1 cellular context compared by ENCODE assay signal in genomic region chr9:37486256-37486615, GRCh38.
TF ChIP-seq lines count a peak whose summit lies in the region.

No MANE protein-coding gene starts in this region.

TF ChIP-seq in K562, 482 proteins besides CTCF, POLR2A, EP300 and RAD21 (continued from another document):
- TF ChIP-seq STAT6 (CRISPR knock-in tag; IDR thresholded peaks at IDR 0.05) (no peak), HMGN3 (IDR thresholded peaks at IDR 0.05; ENCODE audit: borderline replicate concordance, extremely low read depth, insufficient read length, low read depth, low read length) (no peak), NFRKB (IDR thresholded peaks at IDR 0.05; ENCODE audit: low read depth) (0 out of 2 replicates have a peak, but pooled peaks have one; percentile 31)
